8 cellular contexts compared by ENCODE assay signal in genomic region chr6:133512410-133513016, GRCh38.
DNase-seq lines count a peak whose midpoint lies in the region; ATAC-seq and TF ChIP-seq lines count a peak whose summit lies in the region.

No MANE protein-coding gene starts in this region.

- TF ChIP-seq CTCF in 22Rv1 (IDR thresholded peaks at IDR 0.05) (peak; percentile 80), GM12865 (IDR thresholded peaks at IDR 0.05; ENCODE audit: insufficient read depth, low read depth, low read length, missing control alignments) (peak; percentile 49), NB4 (IDR thresholded peaks at IDR 0.05; ENCODE audit: low read depth, low read length) (peak; percentile 41), glutamatergic neuron (IDR thresholded peaks at IDR 0.05; ENCODE audit: partially characterized antibody, unreplicated experiment) (peak; percentile 46)
- peak; percentile 41 for TF ChIP-seq CTCF in activated CD8-positive, alpha-beta T cell treated with anti-CD3 and anti-CD28 coated beads for 36 hours (IDR thresholded peaks at IDR 0.05)

- CTCF ChIA-PET in activated CD8-positive, alpha-beta T cell treated with anti-CD3 and anti-CD28 coated beads for 36 hours (lab: Charles Lee) = interaction anchor here (0.9 to 1.2 kb wide), 4 partner anchors 18 to 328 kb away, joined by 3 to 4 read pairs (median 3); no protein-coding TSS in a partner anchor

- no peak for TF ChIP-seq POLR2A in NB4 (IDR thresholded peaks at IDR 0.05; ENCODE audit: extremely low read depth, insufficient read length)

- no peak overlapping the region for H3K4me3 Mint-ChIP-seq in activated CD8-positive, alpha-beta T cell treated with anti-CD3 and anti-CD28 coated beads for 36 hours
- H3K4me3 Mint-ChIP-seq in glutamatergic neuron (ENCODE audit: unreplicated experiment) = no peak overlapping the region

- DNase-seq in GM12865 (ENCODE audit: low read depth) (peak; percentile 48), NB4 (ENCODE audit: low read depth) (peak; percentile 61), glutamatergic neuron (peak; percentile 68), renal cortical epithelial cell (ENCODE audit: low read depth) (peak; percentile 44), NK-92 (lab: John Stamatoyannopoulos, UW; ENCODE audit: unreplicated experiment) (no peak)
- DNase-seq in activated CD8-positive, alpha-beta T cell treated with anti-CD3 and anti-CD28 coated beads for 36 hours = peak; percentile 55

- H3K27ac Mint-ChIP-seq in activated CD8-positive, alpha-beta T cell treated with anti-CD3 and anti-CD28 coated beads for 36 hours = no peak overlapping the region
- no peak overlapping the region for H3K27ac Mint-ChIP-seq in glutamatergic neuron (ENCODE audit: unreplicated experiment)

- no peaks in the 10 kb centered on the region for H3K9me3 Mint-ChIP-seq in activated CD8-positive, alpha-beta T cell treated with anti-CD3 and anti-CD28 coated beads for 36 hours
- H3K9me3 Mint-ChIP-seq in glutamatergic neuron (ENCODE audit: unreplicated experiment) = peaks cover 2% of the 10 kb centered on the region

- no peak for ATAC-seq in activated CD8-positive, alpha-beta T cell treated with anti-CD3 and anti-CD28 coated beads for 36 hours
- no peak for ATAC-seq in HG02571 (IDR thresholded peaks at IDR 0.05; ENCODE audit: unreplicated experiment)

- H3K4me3 ChIP-seq in GM12865 (ENCODE audit: low read depth, low read length) (no peak overlapping the region), NB4 (ENCODE audit: low read depth, low read length) (no peak overlapping the region)

- H3K27me3 Mint-ChIP-seq in activated CD8-positive, alpha-beta T cell treated with anti-CD3 and anti-CD28 coated beads for 36 hours = peaks cover 1% of the 10 kb centered on the region
- no peaks in the 10 kb centered on the region for H3K27me3 Mint-ChIP-seq in glutamatergic neuron (ENCODE audit: unreplicated experiment)

- POLR2A ChIA-PET in activated CD8-positive, alpha-beta T cell treated with anti-CD3 and anti-CD28 coated beads for 36 hours (lab: Charles Lee) = no interaction called here

- no peaks in the 10 kb centered on the region for H3K36me3 Mint-ChIP-seq in activated CD8-positive, alpha-beta T cell treated with anti-CD3 and anti-CD28 coated beads for 36 hours (ENCODE audit: low read depth)
- no peaks in the 10 kb centered on the region for H3K36me3 Mint-ChIP-seq in glutamatergic neuron (ENCODE audit: unreplicated experiment)

- H3K27ac ChIP-seq in 22Rv1 = no peak overlapping the region

- intact Hi-C loops in activated CD8-positive, alpha-beta T cell treated with anti-CD3 and anti-CD28 coated beads for 36 hours (cut with micrococcal nuclease) = no loop called here

- H3K4me1 Mint-ChIP-seq in activated CD8-positive, alpha-beta T cell treated with anti-CD3 and anti-CD28 coated beads for 36 hours (ENCODE audit: low read depth) = no peaks in the 10 kb centered on the region
- H3K4me1 Mint-ChIP-seq in glutamatergic neuron (ENCODE audit: low read depth, unreplicated experiment) = peaks cover 4% of the 10 kb centered on the region
